ENCODE assay signal across 8 cellular contexts in the genomic region with DNA sequence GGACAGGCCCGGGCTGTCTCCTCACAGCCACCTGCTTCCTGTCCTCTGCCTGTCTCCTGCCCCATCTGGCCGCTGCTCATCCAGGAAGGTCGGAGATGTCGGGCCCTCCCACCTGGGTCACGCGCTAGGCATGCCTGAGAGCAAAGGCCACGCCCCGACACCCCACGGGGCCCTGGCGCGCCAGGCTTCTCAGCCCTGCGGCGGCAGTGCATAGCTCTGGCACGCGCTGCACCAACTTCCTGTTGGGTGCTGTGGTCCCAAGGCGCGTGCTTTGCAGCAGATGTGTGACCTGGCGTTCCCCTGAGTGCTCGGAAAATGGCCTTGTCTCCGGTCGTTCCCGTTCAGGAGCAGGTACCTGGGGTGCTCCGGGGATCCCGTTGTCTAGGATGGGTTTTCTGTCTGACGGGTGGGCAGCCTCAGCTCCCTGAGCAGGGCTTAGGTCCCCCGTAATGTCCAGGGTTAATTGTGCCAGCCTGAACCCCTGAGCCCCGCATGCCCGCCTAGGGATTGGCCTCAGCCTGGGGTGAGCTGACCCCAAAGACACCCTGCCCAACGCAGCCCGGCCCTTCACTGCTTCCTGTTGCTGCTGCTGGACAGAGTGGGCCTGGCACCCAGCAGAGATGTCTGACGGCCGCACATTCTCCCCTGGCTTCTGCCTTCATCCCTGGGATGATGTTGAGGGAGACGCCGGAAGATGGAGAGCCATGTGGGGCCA. TPM values are rescaled to one million over a fixed set of nuclear protein-coding genes. Genes with fewer than 3 reads are reported as not detected.
A peak's percentile ranks its signal among the peaks of the same experiment; 100 is the strongest.
DNase-seq lines count a peak whose midpoint lies in the region; ATAC-seq, FAIRE-seq and TF ChIP-seq lines count a peak whose summit lies in the region.

No MANE protein-coding gene starts in this region.

- no peaks in the 10 kb centered on the region for H3K36me3 Mint-ChIP-seq in glutamatergic neuron (ENCODE audit: unreplicated experiment)

- DNase-seq in CMK (ENCODE audit: low read depth) (peak; percentile 98), activated T-cell treated with anti-CD3 and anti-CD28 coated beads for 48 hours (ENCODE audit: low read depth) (peak; percentile 96), glutamatergic neuron (peak; percentile 39), sigmoid colon (peak; percentile 83), frontal cortex (ENCODE audit: low spot score in 2 of 2) (no peak)

- H3K4me1 Mint-ChIP-seq in glutamatergic neuron (ENCODE audit: low read depth, unreplicated experiment) = peaks cover 7% of the 10 kb centered on the region

- TF ChIP-seq POLR2A in sigmoid colon (IDR thresholded peaks at IDR 0.05) = no peak

- H3K4me1 ChIP-seq in OCI-LY1 (ENCODE audit: insufficient read depth, low read length, severe bottlenecking) (peaks cover 58% of the 10 kb centered on the region), sigmoid colon (no peaks in the 10 kb centered on the region)

- TF ChIP-seq CTCF in OCI-LY1 (IDR thresholded peaks at IDR 0.05; ENCODE audit: low read length) (no peak), glutamatergic neuron (IDR thresholded peaks at IDR 0.05; ENCODE audit: partially characterized antibody, unreplicated experiment) (no peak), sigmoid colon (IDR thresholded peaks at IDR 0.05) (no peak)

- H3K9ac ChIP-seq in OCI-LY1 (ENCODE audit: low read length) = peak overlapping the region; percentile 78

- H3K27me3 ChIP-seq in OCI-LY1 (ENCODE audit: insufficient read depth, low read length) (no peaks in the 10 kb centered on the region), sigmoid colon (peaks cover 0 to 27% (median 2%) of the 10 kb centered on the region in 3 donors)

- no peaks in the 10 kb centered on the region for H3K9me3 ChIP-seq in OCI-LY1 (ENCODE audit: low read length)
- H3K9me3 ChIP-seq in sigmoid colon = no peaks in the 10 kb centered on the region

- H3F3A ChIP-seq in OCI-LY1 (ENCODE audit: insufficient read depth, low read length) = no peaks in the 10 kb centered on the region

- H3K27me3 Mint-ChIP-seq in glutamatergic neuron (ENCODE audit: unreplicated experiment) = peaks cover 3% of the 10 kb centered on the region

- H2AFZ ChIP-seq in OCI-LY1 (ENCODE audit: low read length) = no peak overlapping the region

- no peak for TF ChIP-seq EP300 in sigmoid colon (IDR thresholded peaks at IDR 0.05)

- no peak for FAIRE-seq in frontal cortex (lab: Jason Lieb, UNC)

- ATAC-seq in GM19372 (IDR thresholded peaks at IDR 0.05; ENCODE audit: low read depth, unreplicated experiment) (peak; percentile 80), HG03442 (IDR thresholded peaks at IDR 0.05; ENCODE audit: unreplicated experiment) (peak; percentile 73)

- no peak overlapping the region for H3K4me3 Mint-ChIP-seq in glutamatergic neuron (ENCODE audit: unreplicated experiment)

- peak overlapping the region; percentile 77 for H3K4me3 ChIP-seq in OCI-LY1 (ENCODE audit: low read depth, low read length, poor library complexity, severe bottlenecking)
- peak overlapping the region in 3 of 4 donors; percentile 2 to 34 (median 23) for H3K4me3 ChIP-seq in sigmoid colon

- intact Hi-C loops in sigmoid colon (cut with DNase I) = no loop called here

- no peaks in the 10 kb centered on the region for H4K20me1 ChIP-seq in OCI-LY1 (ENCODE audit: insufficient read depth, low read length)

- no peak overlapping the region for H3K27ac Mint-ChIP-seq in glutamatergic neuron (ENCODE audit: unreplicated experiment)

- H3K9me3 Mint-ChIP-seq in glutamatergic neuron (ENCODE audit: unreplicated experiment) = peaks cover 1% of the 10 kb centered on the region

- H3K27ac ChIP-seq in OCI-LY1 (ENCODE audit: low read depth, low read length, poor library complexity, severe bottlenecking) (peak overlapping the region; percentile 78), sigmoid colon (peak overlapping the region in 2 of 4 donors; percentile 20 to 28)

- H3K36me3 ChIP-seq in OCI-LY1 (ENCODE audit: insufficient read depth, low read length) = peaks cover 24% of the 10 kb centered on the region; the same call in 1 of the 2 replicates
- no peaks in the 10 kb centered on the region for H3K36me3 ChIP-seq in sigmoid colon

- peaks cover 26% of the 10 kb centered on the region for H3K79me2 ChIP-seq in OCI-LY1 (ENCODE audit: insufficient read depth, low read length)

- peak overlapping the region; percentile 85 for H3K4me2 ChIP-seq in OCI-LY1 (ENCODE audit: low read length)

- no peaks in the 10 kb centered on the region for H3K9me2 ChIP-seq in OCI-LY1 (ENCODE audit: low read depth, low read length)

- WGBS in sigmoid colon, 2 donors = 21 to 23% methylated on average over 34 of the region's 34 CpGs

RNA-seq across cellular contexts. Expression of a gene that starts 19.4 kb away (rescaled TPM):
- total RNA-seq in glutamatergic neuron (ENCODE audit: unreplicated experiment) = 20.4 TPM
- total RNA-seq in sigmoid colon = 1 to 10 TPM; 6.8 to 9.0 (median 7.7) TPM
- 10 to 100 TPM in 1 of 3 donors, 1 to 10 TPM in 2; 3.0 to 23.5 (median 4.9) TPM for polyA plus RNA-seq in sigmoid colon
- total RNA-seq in frontal cortex = 4.5 TPM

RNA-seq across cellular contexts. Expression of a gene that starts 34.0 kb away (rescaled TPM):
- total RNA-seq in glutamatergic neuron (ENCODE audit: unreplicated experiment) (28.4 TPM), sigmoid colon (10 to 100 TPM in 2 of 4 donors, 1 to 10 TPM in 2; 4.9 to 12.2 (median 8.8) TPM), frontal cortex (8.2 TPM)
- 1 to 10 TPM in 2 of 3 donors, under 1 TPM in 1; 0.60 to 6.3 (median 1.2) TPM for polyA plus RNA-seq in sigmoid colon

Comparison
In these comparisons a context has a peak if more than half of its experiments do, and no peak if none do; other contexts are left out.
1. DNase-seq: peak in CMK (single experiment), activated T-cell treated with anti-CD3 and anti-CD28 coated beads for 48 hours (single experiment), glutamatergic neuron (single experiment) and sigmoid colon (single experiment); none in frontal cortex (0 of 2).